In the genomic region with DNA sequence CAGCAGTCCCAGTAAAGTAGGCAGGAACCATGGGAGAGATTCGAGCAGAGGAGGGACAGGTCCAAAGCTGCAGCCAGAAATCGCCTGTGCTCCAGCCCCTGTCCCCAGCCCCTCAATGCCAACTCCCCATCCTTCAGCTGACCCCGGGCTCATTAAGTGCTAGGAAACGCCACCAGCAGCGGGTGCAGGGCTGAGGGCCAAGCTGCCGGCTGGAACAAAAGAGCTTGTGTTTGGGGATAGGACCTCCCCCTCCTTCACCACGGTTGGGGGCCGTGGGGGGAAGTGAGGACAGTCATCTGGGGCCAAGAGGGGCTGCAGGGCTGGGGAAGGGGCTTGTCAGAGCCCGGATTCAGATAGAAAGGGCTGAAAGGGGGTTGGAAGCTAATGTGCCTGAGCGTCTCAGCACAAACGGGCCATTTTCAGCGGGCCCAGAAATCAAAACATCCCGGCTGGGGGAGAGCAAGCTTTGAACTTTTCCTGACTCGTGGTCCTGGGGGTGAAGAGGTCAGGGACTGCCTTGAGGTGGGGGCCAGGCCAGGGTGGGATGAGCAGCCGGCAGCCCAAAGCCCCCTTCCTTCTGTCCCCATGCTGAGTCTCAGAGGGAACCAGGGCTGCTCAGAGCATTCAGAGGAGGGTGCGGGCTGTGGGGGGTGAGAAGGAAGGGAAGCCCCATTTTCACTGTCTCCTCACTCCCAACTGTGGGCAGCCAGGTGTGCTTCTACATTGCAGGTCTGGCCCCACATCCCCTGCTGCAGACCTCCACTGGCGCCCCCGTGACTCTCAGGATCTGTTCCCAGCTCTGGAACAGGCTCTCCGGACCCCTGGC, we compare ENCODE assay signal across 16 cellular contexts.
DNase-seq lines count a peak whose midpoint lies in the region; ATAC-seq lines count a peak whose summit lies in the region.
"Had no signal": no experiment of that assay in that cellular context is flagged by ENCODE, and none has a peak within 500 bp of the region (broad histone marks: within the 10 kb centered on the region; RNA-seq: fewer than 3 reads in every experiment).

No MANE protein-coding gene starts in this region.

- H3K4me3 ChIP-seq in NT2/D1 (ENCODE audit: insufficient read length, low read depth), result no peak overlapping the region
- H3K4me3 ChIP-seq: thoracic aorta had no signal

- H3K9me3 ChIP-seq in NT2/D1 (ENCODE audit: insufficient read depth, low read length), result no peaks in the 10 kb centered on the region
- H3K9me3 ChIP-seq: thoracic aorta had no signal

- peak overlapping the region; percentile 52 for H3K9ac ChIP-seq in NT2/D1 (ENCODE audit: insufficient read length, low read depth)

- H3K4me1 ChIP-seq in NT2/D1 (ENCODE audit: insufficient read depth, insufficient read length), result peaks cover 22% of the 10 kb centered on the region

- no peak for DNase-seq in NT2/D1 (ENCODE audit: low read depth, low spot score)
- peak; percentile 69 for DNase-seq in ecto neural progenitor cell (ENCODE audit: low spot score)
- peak; percentile 63 for DNase-seq in inferior parietal cortex (ENCODE audit: extremely low spot score)
- peak; percentile 82 for DNase-seq in putamen (ENCODE audit: low spot score)
- DNase-seq in GM19238 (ENCODE audit: insufficient read length, low spot score), result no peak
- DNase-seq in cerebellar cortex (ENCODE audit: low spot score), result no peak
- DNase-seq: activated B cell treated with CpG ODN at 0.5 μM for 24 hours; amniotic stem cell; cortex of kidney; naive thymus-derived CD8-positive, alpha-beta T cell; NCI-H2029; NCI-H774; stimulated activated CD4-positive, alpha-beta T cell treated with anti-CD3 and anti-CD28 coated beads, Interleukin-2, amount 100 ng/mL, for 48 hours; T-cell had no signal

- no peaks in the 10 kb centered on the region for H3K36me3 ChIP-seq in NT2/D1 (ENCODE audit: insufficient read depth, insufficient read length, low read length)
- H3K36me3 ChIP-seq: thoracic aorta had no signal

- ATAC-seq in HG02981 (IDR thresholded peaks at IDR 0.05; ENCODE audit: unreplicated experiment), result no peak
- ATAC-seq: naive thymus-derived CD8-positive, alpha-beta T cell; T-cell had no signal

- peaks cover 2% of the 10 kb centered on the region for H3K27me3 ChIP-seq in NT2/D1 (ENCODE audit: insufficient read depth, insufficient read length)

Comparison
In these comparisons a context has a peak if more than half of its experiments do, and no peak if none do; other contexts are left out.
1. DNase-seq: peak in ecto neural progenitor cell (single experiment), inferior parietal cortex (single experiment) and putamen (single experiment); none in NT2/D1 (single experiment), GM19238 (single experiment) and cerebellar cortex (single experiment).